ENCODE assay signal across 13 cellular contexts in genomic region chr5:96509721-96510383, GRCh38.
DNase-seq lines count a peak whose midpoint lies in the region; ATAC-seq and TF ChIP-seq lines count a peak whose summit lies in the region.
"Had no signal": no experiment of that assay in that cellular context is flagged by ENCODE, and none has a peak within 500 bp of the region (broad histone marks: within the 10 kb centered on the region; RNA-seq: fewer than 3 reads in every experiment).

No MANE protein-coding gene starts in this region.

- in situ Hi-C loops in HAP-1 (cut with MboI; ENCODE audit: low sequenced_read_pairs) = no loop called here

- no peaks in the 10 kb centered on the region for H3K27me3 ChIP-seq in skeletal muscle satellite cell (ENCODE audit: control insufficient read depth, insufficient read depth, low read length)
- H3K27me3 ChIP-seq in HAP-1 (ENCODE audit: low read depth) = no peaks in the 10 kb centered on the region
- H3K27me3 ChIP-seq: upper lobe of right lung had no signal

- H3K9ac ChIP-seq in skeletal muscle satellite cell (ENCODE audit: low read depth, low read length) = peak overlapping the region; percentile 38

- no peak overlapping the region for H3K27ac ChIP-seq in HEK293 (ENCODE audit: extremely low read depth, low read depth, low read length)
- H3K27ac ChIP-seq: upper lobe of right lung had no signal

- H3K36me3 ChIP-seq in HEK293 (ENCODE audit: control insufficient read depth in 2 of 2, insufficient read depth in 1 of 2, low read length in 2 of 2) (no peaks in the 10 kb centered on the region), skeletal muscle satellite cell (ENCODE audit: insufficient read depth, low read length) (no peaks in the 10 kb centered on the region), HAP-1 (replicated peaks) (no peaks in the 10 kb centered on the region)
- H3K36me3 ChIP-seq: upper lobe of right lung had no signal

- CTCF ChIA-PET in HEK293 (lab: Yijun Ruan, JAX) = no interaction called here

- POLR2A ChIA-PET in HEK293 (lab: Yijun Ruan, JAX) = no interaction called here

- ATAC-seq in SK-N-SH treated with all-trans-retinoic acid at 6 μM for 48 hours = peak; percentile 65
- ATAC-seq: upper lobe of right lung had no signal

- peak overlapping the region; percentile 33 for H3K4me2 ChIP-seq in skeletal muscle satellite cell (ENCODE audit: low read length)

- H3K9me3 ChIP-seq in HEK293 (ENCODE audit: control insufficient read depth, insufficient read depth, low read depth, low read length) = no peaks in the 10 kb centered on the region
- no peaks in the 10 kb centered on the region for H3K9me3 ChIP-seq in skeletal muscle satellite cell (replicated peaks; ENCODE audit: low read length)
- no peaks in the 10 kb centered on the region for H3K9me3 ChIP-seq in HAP-1
- H3K9me3 ChIP-seq: upper lobe of right lung had no signal

- DNase-seq in fibroblast of peridontal ligament (ENCODE audit: extremely low read depth) (peak; percentile 96), COLO668 (lab: John Stamatoyannopoulos, UW; ENCODE audit: unreplicated experiment) (no peak), HAP-1 (ENCODE audit: low spot score in 2 of 2) (no peak), DMS79 treated with DMSO at 0.1 percent for 48 hours (lab: John Stamatoyannopoulos, UW) (no peak)
- no peak for DNase-seq in activated CD4-positive, alpha-beta T cell treated with anti-CD3 and anti-CD28 coated beads, Interleukin-2, amount 50 U/mL, for 1 hour
- DNase-seq: activated naive CD4-positive, alpha-beta T cell; Kasumi-1; NCI-H526 treated with DMSO at 0.1 percent for 48 hours; posterior cingulate gyrus; upper lobe of right lung had no signal

- H3K4me3 ChIP-seq in HEK293 (ENCODE audit: low read depth, low read length) (no peak overlapping the region), skeletal muscle satellite cell (ENCODE audit: low read length) (no peak overlapping the region), HAP-1 (no peak overlapping the region)
- H3K4me3 ChIP-seq: upper lobe of right lung had no signal

- H3K4me1 ChIP-seq in HEK293 (ENCODE audit: control insufficient read depth, insufficient read depth, low read length) = no peaks in the 10 kb centered on the region
- H3K4me1 ChIP-seq in skeletal muscle satellite cell (ENCODE audit: control insufficient read depth, insufficient read depth, low read length) = peaks cover 16% of the 10 kb centered on the region
- no peaks in the 10 kb centered on the region for H3K4me1 ChIP-seq in HAP-1
- H3K4me1 ChIP-seq: upper lobe of right lung had no signal

- TF ChIP-seq CTCF in HEK293 (tag by site-specific recombination; IDR thresholded peaks at IDR 0.05) = no peak

TF ChIP-seq in HEK293, 187 proteins besides CTCF, POLR2A, EP300 and RAD21:
- TF ChIP-seq, protein P1, sequence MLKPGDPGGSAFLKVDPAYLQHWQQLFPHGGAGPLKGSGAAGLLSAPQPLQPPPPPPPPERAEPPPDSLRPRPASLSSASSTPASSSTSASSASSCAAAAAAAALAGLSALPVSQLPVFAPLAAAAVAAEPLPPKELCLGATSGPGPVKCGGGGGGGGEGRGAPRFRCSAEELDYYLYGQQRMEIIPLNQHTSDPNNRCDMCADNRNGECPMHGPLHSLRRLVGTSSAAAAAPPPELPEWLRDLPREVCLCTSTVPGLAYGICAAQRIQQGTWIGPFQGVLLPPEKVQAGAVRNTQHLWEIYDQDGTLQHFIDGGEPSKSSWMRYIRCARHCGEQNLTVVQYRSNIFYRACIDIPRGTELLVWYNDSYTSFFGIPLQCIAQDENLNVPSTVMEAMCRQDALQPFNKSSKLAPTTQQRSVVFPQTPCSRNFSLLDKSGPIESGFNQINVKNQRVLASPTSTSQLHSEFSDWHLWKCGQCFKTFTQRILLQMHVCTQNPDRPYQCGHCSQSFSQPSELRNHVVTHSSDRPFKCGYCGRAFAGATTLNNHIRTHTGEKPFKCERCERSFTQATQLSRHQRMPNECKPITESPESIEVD (tag by site-specific recombination; IDR thresholded peaks at IDR 0.05) = 0 out of 2 replicates have a peak, but pooled peaks have one; percentile 26
- no peak for TF ChIP-seq ZNF133 (tag by site-specific recombination; IDR thresholded peaks at IDR 0.05)

TF ChIP-seq in SK-N-SH treated with all-trans-retinoic acid at 6 μM for 48 hours, 23 proteins besides CTCF, POLR2A, EP300 and RAD21:
- TF ChIP-seq TSHZ2 (CRISPR knock-in tag; IDR thresholded peaks at IDR 0.05) (no peak), ZC3H10 (CRISPR knock-in tag; IDR thresholded peaks at IDR 0.05) (peak; percentile 83), BACH2 (CRISPR knock-in tag; IDR thresholded peaks at IDR 0.05; ENCODE audit: borderline replicate concordance) (no peak), ISL1 (CRISPR knock-in tag; IDR thresholded peaks at IDR 0.05) (peak; percentile 78), ZNF70 (CRISPR knock-in tag; IDR thresholded peaks at IDR 0.05) (no peak), CSRNP3 (CRISPR knock-in tag; IDR thresholded peaks at IDR 0.05) (no peak), RARB (CRISPR knock-in tag; IDR thresholded peaks at IDR 0.05) (no peak), TOX (CRISPR knock-in tag; IDR thresholded peaks at IDR 0.05; ENCODE audit: borderline replicate concordance) (peak; percentile 27; the same call in 1 of the 2 replicates)
